In the genomic region with DNA sequence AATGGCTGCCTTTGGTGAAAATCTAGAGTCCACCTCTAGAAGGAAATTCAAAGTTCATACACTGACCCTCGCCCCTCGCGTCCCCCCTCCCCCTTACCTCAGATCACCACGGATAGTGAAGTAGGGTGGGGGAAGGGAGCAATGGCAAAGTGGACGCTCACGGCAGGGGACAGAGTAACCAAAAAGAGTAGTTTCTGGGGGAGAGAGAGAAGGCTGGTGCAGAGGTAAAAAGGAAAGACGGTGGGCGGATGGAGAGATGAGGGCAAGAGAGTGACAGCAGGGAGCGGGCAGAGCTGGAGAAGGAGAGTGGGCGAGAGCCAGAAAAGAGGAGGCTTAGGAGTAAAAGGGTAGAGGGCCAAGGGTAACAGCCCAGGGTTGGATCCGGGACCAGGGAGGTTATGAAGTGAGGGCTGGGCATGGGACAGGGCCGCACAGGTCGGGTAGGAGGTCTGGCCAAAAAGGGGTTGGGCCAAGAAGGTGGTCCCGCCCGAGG, we compare ENCODE assay signal across 8 cellular contexts. TPM values are rescaled to one million over a fixed set of nuclear protein-coding genes. Genes with fewer than 3 reads are reported as not detected.
DNase-seq lines count a peak whose midpoint lies in the region; ATAC-seq and TF ChIP-seq lines count a peak whose summit lies in the region.

No MANE protein-coding gene starts in this region.

- ATAC-seq in GM19023 (IDR thresholded peaks at IDR 0.05; ENCODE audit: unreplicated experiment) (peak; percentile 14), HG03354 (IDR thresholded peaks at IDR 0.05; ENCODE audit: poor library complexity, severe bottlenecking, unreplicated experiment) (peak; percentile 21), body of pancreas (peak; percentile 14), left lobe of liver (peak; percentile 41), HG03025 (IDR thresholded peaks at IDR 0.05; ENCODE audit: low FRiP score, unreplicated experiment) (no peak)

- H3K27me3 ChIP-seq in body of pancreas = no peaks in the 10 kb centered on the region
- H3K27me3 ChIP-seq in thyroid gland = no peaks in the 10 kb centered on the region

- H3K27ac ChIP-seq in body of pancreas (peak overlapping the region; percentile 84 to 97 (median 91)), thyroid gland (peak overlapping the region; percentile 48 to 76 (median 72))

- no peaks in the 10 kb centered on the region for H3K36me3 ChIP-seq in body of pancreas (replicated peaks in 1 of 2; ENCODE audit: insufficient read depth in 1 of 2, low read depth in 2 of 2)
- H3K36me3 ChIP-seq in thyroid gland = no peaks in the 10 kb centered on the region

- H3K9me3 ChIP-seq in body of pancreas (no peaks in the 10 kb centered on the region), thyroid gland (no peaks in the 10 kb centered on the region)

- H3K4me1 ChIP-seq in body of pancreas = peaks cover 48% of the 10 kb centered on the region
- peaks cover 3 to 14% of the 10 kb centered on the region in 2 donors for H3K4me1 ChIP-seq in thyroid gland

- TF ChIP-seq CTCF in body of pancreas (IDR thresholded peaks at IDR 0.05) (no peak), thyroid gland (IDR thresholded peaks at IDR 0.05) (no peak)

- 0% methylated on average over 15 of the region's 15 CpGs for WGBS in body of pancreas, 2 donors
- WGBS in thyroid gland, 2 donors = 0 to 1% methylated on average over 14 to 15 of the region's 15 CpGs

- no peak for DNase-seq in body of pancreas
- DNase-seq in left lobe of liver (ENCODE audit: low spot score) = peak; percentile 52
- DNase-seq in thyroid gland = no peak
- no peak for DNase-seq in pons (ENCODE audit: low spot score)
- no peak for DNase-seq in occipital lobe (lab: John Stamatoyannopoulos, UW)

- H3K4me3 ChIP-seq in body of pancreas = peak overlapping the region; percentile 58 to 65
- H3K4me3 ChIP-seq in thyroid gland (replicated peaks in 1 of 3) = peak overlapping the region; percentile 41 to 68 (median 62)

- intact Hi-C loops in body of pancreas (cut with DNase I) (no loop called here), thyroid gland (cut with DNase I) (no loop called here)

- no peak for TF ChIP-seq POLR2A in body of pancreas (IDR thresholded peaks at IDR 0.05)
- TF ChIP-seq POLR2A in thyroid gland (IDR thresholded peaks at IDR 0.05) = no peak

RNA-seq across cellular contexts. Expression of gene ALDH6A1, which starts 0.4 kb away (rescaled TPM):
- total RNA-seq in body of pancreas = 10 to 100 TPM; 17.1 to 20.1 TPM
- total RNA-seq in left lobe of liver = 327 TPM
- 10 to 100 TPM; 31.4 to 58.0 (median 44.4) TPM for total RNA-seq in thyroid gland
- total RNA-seq in occipital lobe = 28.7 TPM

RNA-seq across cellular contexts. Expression of gene LIN52, which starts 0.9 kb away (rescaled TPM):
- total RNA-seq in body of pancreas = 1 to 10 TPM; 3.9 to 4.6 TPM
- 5.6 TPM for total RNA-seq in left lobe of liver
- total RNA-seq in thyroid gland = 10 to 100 TPM in 1 of 4 donors, 1 to 10 TPM in 3; 5.8 to 12.7 (median 8.1) TPM
- total RNA-seq in occipital lobe = 14.3 TPM
